1 cellular context compared by ENCODE assay signal in genomic region chr12:120470150-120470817, GRCh38.
TF ChIP-seq lines count a peak whose summit lies in the region.

No MANE protein-coding gene starts in this region.

TF ChIP-seq in GM12878, 131 proteins besides CTCF, POLR2A, EP300 and RAD21:
- TF ChIP-seq MLLT1 (IDR thresholded peaks at IDR 0.05) (peak; percentile 96), TARDBP (IDR thresholded peaks at IDR 0.05; ENCODE audit: borderline replicate concordance) (no peak)
